Comparison of ENCODE assay signal across 26 cellular contexts in the genomic region with DNA sequence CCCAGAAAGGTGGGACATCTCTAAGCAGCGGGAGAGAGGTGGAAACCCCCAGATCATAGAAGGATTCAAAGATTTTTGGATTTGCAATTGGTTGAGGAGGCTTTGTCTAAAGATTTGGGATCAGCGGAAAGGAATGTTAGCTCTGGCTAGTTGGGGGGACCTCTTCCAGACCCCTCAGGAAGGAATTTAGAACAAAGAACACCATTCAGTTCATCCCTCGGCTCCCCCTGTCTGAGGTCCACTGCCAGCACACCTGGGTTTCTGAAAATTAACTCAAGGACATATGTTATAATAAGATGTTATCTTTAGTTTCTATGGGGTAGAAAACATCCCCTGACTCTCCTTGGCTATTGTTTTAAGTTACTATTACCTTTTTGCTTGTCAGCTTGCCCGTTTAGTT.
DNase-seq lines count a peak whose midpoint lies in the region; ATAC-seq, FAIRE-seq and TF ChIP-seq lines count a peak whose summit lies in the region.
"Had no signal": no experiment of that assay in that cellular context is flagged by ENCODE, and none has a peak within 500 bp of the region (broad histone marks: within the 10 kb centered on the region; RNA-seq: fewer than 3 reads in every experiment).

No MANE protein-coding gene starts in this region.

- TF ChIP-seq EP300 in H1 (IDR thresholded peaks at IDR 0.05; ENCODE audit: borderline replicate concordance in 1 of 2, low read depth in 2 of 2, low read length in 2 of 2) (no peak), upper lobe of left lung (IDR thresholded peaks at IDR 0.05) (no peak)

- H3K4me1 Mint-ChIP-seq in activated T-helper 1 cell treated with anti-CD3 and anti-CD28 coated beads, Interleukin-12 subunit alpha, Interleukin-12 subunit beta, Interleukin-2, Interleukin-4 antibody, amounts not matched to agents 30 ng/mL and 10 ng/mL and 1 ng/mL, durations not matched to agents 14 hours and 24 hours and 36 hours (ENCODE audit: low read depth), result peaks cover 4% of the 10 kb centered on the region
- H3K4me1 Mint-ChIP-seq in activated T-cell treated with anti-CD3 and anti-CD28 coated beads, Interleukin-2, amount 50 U/mL, for 4 hours (ENCODE audit: low read depth), result peaks cover 2% of the 10 kb centered on the region
- H3K4me1 Mint-ChIP-seq: central memory CD8-positive, alpha-beta T cell had no signal

- H3K79me1 ChIP-seq in H1 (ENCODE audit: low read depth, low read length) (no peaks in the 10 kb centered on the region; the same call in 1 of the 2 replicates), mesendoderm (ENCODE audit: low read length) (peaks cover 4% of the 10 kb centered on the region)

- H3F3A ChIP-seq in Loucy (ENCODE audit: low read depth), result no peaks in the 10 kb centered on the region

- H2AK5ac ChIP-seq in H1 (ENCODE audit: low read depth, low read length), result no peak overlapping the region
- H2AK5ac ChIP-seq in mesendoderm (ENCODE audit: low read length), result no peak overlapping the region

- 66% methylated on average over 4 of the region's 4 CpGs; no CpG with 5 or more reads in 1 of the 2 experiments for WGBS in H1 (ENCODE audit: extremely low coverage in 1 of 2, insufficient coverage in 1 of 2, insufficient read length in 1 of 2, insufficient replicate concordance in 2 of 2, low coverage in 1 of 2, low lambda C conversion rate in 2 of 2, missing lambda C conversion rate in 1 of 2), 2 experiments
- WGBS in mesendoderm (ENCODE audit: extremely low coverage, insufficient coverage, low lambda C conversion rate), result no CpG with 5 or more reads among the region's 4 CpGs
- WGBS in upper lobe of left lung, 2 donors, result 86 to 95% methylated on average over 4 of the region's 4 CpGs

- no peak overlapping the region for H3K14ac ChIP-seq in H1 (ENCODE audit: insufficient read length)

- no peak overlapping the region for H3K23ac ChIP-seq in H1 (ENCODE audit: insufficient read length)
- H3K23ac ChIP-seq in mesendoderm (ENCODE audit: low read length), result no peak overlapping the region

- H4K5ac ChIP-seq in H1 (ENCODE audit: insufficient read length, low read depth, low read length), result no peak overlapping the region
- H4K5ac ChIP-seq in mesendoderm (ENCODE audit: low read length), result no peak overlapping the region

- no peaks in the 10 kb centered on the region for H3K9me2 ChIP-seq in Loucy (replicated peaks; ENCODE audit: low read depth, low read length)

- H3K36me3 Mint-ChIP-seq in activated T-helper 1 cell treated with anti-CD3 and anti-CD28 coated beads, Interleukin-12 subunit alpha, Interleukin-12 subunit beta, Interleukin-2, Interleukin-4 antibody, amounts not matched to agents 30 ng/mL and 10 ng/mL and 1 ng/mL, durations not matched to agents 14 hours and 24 hours and 36 hours (ENCODE audit: low read depth), result no peaks in the 10 kb centered on the region
- no peaks in the 10 kb centered on the region for H3K36me3 Mint-ChIP-seq in activated T-cell treated with anti-CD3 and anti-CD28 coated beads, Interleukin-2, amount 50 U/mL, for 4 hours (ENCODE audit: insufficient read depth)
- H3K36me3 Mint-ChIP-seq: activated CD4-positive, alpha-beta memory T cell treated with anti-CD3 and anti-CD28 coated beads for 36 hours; memory B cell had no signal

- no peak overlapping the region for H3K56ac ChIP-seq in H1 (replicated peaks; ENCODE audit: insufficient read length, low read depth, low read length)
- H3K56ac ChIP-seq in mesendoderm (ENCODE audit: low read length), result no peak overlapping the region

- peaks cover 20% of the 10 kb centered on the region for H3K36me3 ChIP-seq in BLaER1
- no peaks in the 10 kb centered on the region for H3K36me3 ChIP-seq in Loucy (ENCODE audit: insufficient read depth, low read length)
- H3K36me3 ChIP-seq in H1 (ENCODE audit: control insufficient read depth in 2 of 4, insufficient read depth in 4 of 4, low read length in 3 of 4), result no peaks in the 10 kb centered on the region
- H3K36me3 ChIP-seq in mesendoderm (ENCODE audit: control insufficient read depth, insufficient read depth, low read length), result no peaks in the 10 kb centered on the region
- no peaks in the 10 kb centered on the region for H3K36me3 ChIP-seq in upper lobe of left lung
- H3K36me3 ChIP-seq: ovary, stomach, tibial nerve had no signal

- H2AFZ ChIP-seq in Loucy (ENCODE audit: low read length) (no peak overlapping the region), H1 (ENCODE audit: low read length) (no peak overlapping the region)

- H2BK12ac ChIP-seq in H1 (ENCODE audit: low read depth, low read length), result no peak overlapping the region

- H3K27ac ChIP-seq in BLaER1, result no peak overlapping the region
- H3K27ac ChIP-seq in H1 (ENCODE audit: low read depth, low read length), result peak overlapping the region; percentile 31; the same call in 1 of the 2 replicates
- H3K27ac ChIP-seq in mesendoderm (ENCODE audit: low read depth, low read length), result no peak overlapping the region
- H3K27ac ChIP-seq in upper lobe of left lung, result no peak overlapping the region
- H3K27ac ChIP-seq: ovary, RWPE1, stomach, tibial nerve had no signal

- no peak overlapping the region for H3K9ac ChIP-seq in BLaER1
- H3K9ac ChIP-seq in Loucy (ENCODE audit: low read depth, low read length, poor library complexity, severe bottlenecking), result no peak overlapping the region
- no peak overlapping the region for H3K9ac ChIP-seq in H1 (replicated peaks in 1 of 4; ENCODE audit: extremely low read depth in 1 of 4, low read depth in 3 of 4, low read length in 3 of 4)
- H3K9ac ChIP-seq in mesendoderm (ENCODE audit: low read length), result no peak overlapping the region

- no peak overlapping the region for H3K18ac ChIP-seq in H1 (ENCODE audit: extremely low read depth, low read length)
- H3K18ac ChIP-seq in mesendoderm (ENCODE audit: low read length), result no peak overlapping the region

- peaks cover 10% of the 10 kb centered on the region; the same call in 1 of the 2 replicates for H4K20me1 ChIP-seq in BLaER1
- H4K20me1 ChIP-seq in Loucy (ENCODE audit: insufficient read depth, low read length, poor library complexity, severe bottlenecking), result no peaks in the 10 kb centered on the region
- H4K20me1 ChIP-seq in H1 (replicated peaks in 1 of 2; ENCODE audit: control insufficient read depth in 1 of 2, insufficient read depth in 2 of 2, low read length in 2 of 2), result peaks cover 0 to 2% of the 10 kb centered on the region in 2 experiments

- no peak for ATAC-seq in upper lobe of left lung (ENCODE audit: low FRiP score in 2 of 2)
- ATAC-seq in activated T-cell treated with anti-CD3 and anti-CD28 coated beads, Interleukin-2, amount 50 U/mL, for 4 hours, result no peak
- ATAC-seq: right cardiac atrium had no signal

- H3K27me3 ChIP-seq in BLaER1, result no peaks in the 10 kb centered on the region
- H3K27me3 ChIP-seq in Loucy (ENCODE audit: insufficient read depth, low read length, poor library complexity, severe bottlenecking), result no peaks in the 10 kb centered on the region
- no peaks in the 10 kb centered on the region for H3K27me3 ChIP-seq in H1 (replicated peaks in 1 of 4; ENCODE audit: control insufficient read depth in 3 of 4, extremely low read depth in 1 of 4, insufficient read depth in 3 of 4, low read length in 3 of 4)
- H3K27me3 ChIP-seq in mesendoderm (ENCODE audit: insufficient read depth, low read length, poor library complexity), result no peaks in the 10 kb centered on the region
- H3K27me3 ChIP-seq in upper lobe of left lung, result no peaks in the 10 kb centered on the region
- H3K27me3 ChIP-seq: ovary, stomach, tibial nerve had no signal

- no peaks in the 10 kb centered on the region; the same call in 1 of the 2 replicates for H3K23me2 ChIP-seq in H1 (ENCODE audit: low read depth, low read length)

- intact Hi-C loops in activated T-helper 1 cell treated with anti-CD3 and anti-CD28 coated beads, Interleukin-12 subunit alpha, Interleukin-12 subunit beta, Interleukin-2, Interleukin-4 antibody, amounts not matched to agents 30 ng/mL and 10 ng/mL and 1 ng/mL, durations not matched to agents 14 hours and 24 hours and 36 hours (cut with micrococcal nuclease), result no loop called here

- CTCF ChIA-PET in H1 (lab: Charles Lee; ENCODE audit: partially characterized antibody), result interaction anchor here (0.6 to 3.7 kb wide), 21 partner anchors 10 to 298 kb away, joined by 3 to 9 read pairs (median 4); no protein-coding TSS in a partner anchor

- H3K9me3 Mint-ChIP-seq in activated T-helper 1 cell treated with anti-CD3 and anti-CD28 coated beads, Interleukin-12 subunit alpha, Interleukin-12 subunit beta, Interleukin-2, Interleukin-4 antibody, amounts not matched to agents 30 ng/mL and 10 ng/mL and 1 ng/mL, durations not matched to agents 14 hours and 24 hours and 36 hours, result no peaks in the 10 kb centered on the region
- no peaks in the 10 kb centered on the region for H3K9me3 Mint-ChIP-seq in activated T-cell treated with anti-CD3 and anti-CD28 coated beads, Interleukin-2, amount 50 U/mL, for 4 hours
- H3K9me3 Mint-ChIP-seq: activated B cell treated with CpG ODN at 0.5 μM for 24 hours; activated CD4-positive, alpha-beta memory T cell treated with anti-CD3 and anti-CD28 coated beads for 36 hours; central memory CD8-positive, alpha-beta T cell; memory B cell had no signal

- POLR2A ChIA-PET in H1 (lab: Charles Lee; ENCODE audit: partially characterized antibody), result interaction anchor here (0.7 kb wide), 1 partner anchor 23 kb away, joined by 3 read pairs; no protein-coding TSS in a partner anchor

- no peak overlapping the region for H4K91ac ChIP-seq in H1 (replicated peaks; ENCODE audit: insufficient read length, low read length)

- H3K9me3 ChIP-seq in BLaER1, result peaks cover 6% of the 10 kb centered on the region; the same call in 1 of the 2 replicates
- H3K9me3 ChIP-seq in Loucy (ENCODE audit: insufficient read depth, low read depth, low read length), result no peaks in the 10 kb centered on the region
- H3K9me3 ChIP-seq in H1 (ENCODE audit: insufficient read depth in 2 of 2, low read depth in 1 of 2, low read length in 1 of 2), result no peaks in the 10 kb centered on the region
- H3K9me3 ChIP-seq in upper lobe of left lung, result no peaks in the 10 kb centered on the region
- H3K9me3 ChIP-seq: ovary, stomach, tibial nerve had no signal

- no peak overlapping the region for H3K4me3 Mint-ChIP-seq in activated T-helper 1 cell treated with anti-CD3 and anti-CD28 coated beads, Interleukin-12 subunit alpha, Interleukin-12 subunit beta, Interleukin-2, Interleukin-4 antibody, amounts not matched to agents 30 ng/mL and 10 ng/mL and 1 ng/mL, durations not matched to agents 14 hours and 24 hours and 36 hours
- H3K4me3 Mint-ChIP-seq in activated T-cell treated with anti-CD3 and anti-CD28 coated beads, Interleukin-2, amount 50 U/mL, for 4 hours, result no peak overlapping the region
- H3K4me3 Mint-ChIP-seq: activated B cell treated with CpG ODN at 0.5 μM for 24 hours; activated CD4-positive, alpha-beta memory T cell treated with anti-CD3 and anti-CD28 coated beads for 36 hours; central memory CD8-positive, alpha-beta T cell; memory B cell had no signal

- peaks cover 46% of the 10 kb centered on the region for H3K4me1 ChIP-seq in BLaER1
- H3K4me1 ChIP-seq in Loucy (ENCODE audit: insufficient read depth, low read length, poor library complexity, severe bottlenecking), result no peaks in the 10 kb centered on the region
- peaks cover 0 to 7% (median 0%) of the 10 kb centered on the region in 4 experiments; a peak in 1 of 7 replicates for H3K4me1 ChIP-seq in H1 (replicated peaks in 1 of 4; ENCODE audit: control insufficient read depth in 3 of 4, insufficient read depth in 4 of 4, low read length in 3 of 4)
- peaks cover 2% of the 10 kb centered on the region for H3K4me1 ChIP-seq in mesendoderm (ENCODE audit: control insufficient read depth, low read depth, low read length)
- H3K4me1 ChIP-seq in upper lobe of left lung, result no peaks in the 10 kb centered on the region
- H3K4me1 ChIP-seq: stomach, tibial nerve had no signal

- H2BK120ac ChIP-seq in H1 (replicated peaks; ENCODE audit: low read depth, low read length), result no peak overlapping the region
- H2BK120ac ChIP-seq in mesendoderm (ENCODE audit: low read depth, low read length), result no peak overlapping the region

- H4K8ac ChIP-seq in H1 (ENCODE audit: extremely low read depth, insufficient read depth, low read length) (no peak overlapping the region), mesendoderm (ENCODE audit: low read depth, low read length) (no peak overlapping the region)

- peak; percentile 15 to 43; a peak in 2 of 4 replicates for TF ChIP-seq RAD21 in H1 (IDR thresholded peaks at IDR 0.05 in 1 of 2, conservative IDR thresholded peaks at IDR 0.05 in 1 of 2; ENCODE audit: low read depth in 2 of 2, low read length in 2 of 2)

- H3K4me3 ChIP-seq in BLaER1 (no peak overlapping the region), Loucy (ENCODE audit: low read length, poor library complexity, severe bottlenecking) (no peak overlapping the region), H1 (ENCODE audit: extremely low read depth in 1 of 4, insufficient read depth in 2 of 4, low read depth in 3 of 4, low read length in 4 of 4) (peak overlapping the region in 1 of 4 experiments; percentile 3; a peak in 1 of 8 replicates), mesendoderm (ENCODE audit: low read length) (no peak overlapping the region), upper lobe of left lung (no peak overlapping the region)
- H3K4me3 ChIP-seq: ovary, stomach, tibial nerve had no signal

- H3K27me3 Mint-ChIP-seq in activated T-helper 1 cell treated with anti-CD3 and anti-CD28 coated beads, Interleukin-12 subunit alpha, Interleukin-12 subunit beta, Interleukin-2, Interleukin-4 antibody, amounts not matched to agents 30 ng/mL and 10 ng/mL and 1 ng/mL, durations not matched to agents 14 hours and 24 hours and 36 hours (ENCODE audit: insufficient read depth), result no peaks in the 10 kb centered on the region
- no peaks in the 10 kb centered on the region for H3K27me3 Mint-ChIP-seq in activated T-cell treated with anti-CD3 and anti-CD28 coated beads, Interleukin-2, amount 50 U/mL, for 4 hours (ENCODE audit: low read depth)
- H3K27me3 Mint-ChIP-seq: activated B cell treated with CpG ODN at 0.5 μM for 24 hours, memory B cell had no signal

- no peak for DNase-seq in H1 (ENCODE audit: low read depth in 1 of 2, low spot score in 2 of 2)
- DNase-seq in mesendoderm, result peak; percentile 47
- no peak for DNase-seq in NCI-H146 treated with DMSO at 0.1 percent for 48 hours (lab: John Stamatoyannopoulos, UW; ENCODE audit: unreplicated experiment)
- DNase-seq in activated T-helper 1 cell treated with anti-CD3 and anti-CD28 coated beads, Interleukin-12 subunit alpha, Interleukin-12 subunit beta, Interleukin-2, Interleukin-4 antibody, amounts not matched to agents 30 ng/mL and 10 ng/mL and 1 ng/mL, durations not matched to agents 14 hours and 24 hours and 36 hours (ENCODE audit: low spot score), result no peak
- DNase-seq in upper lobe of left lung, result no peak
- no peak for DNase-seq in activated T-cell treated with anti-CD3 and anti-CD28 coated beads, Interleukin-2, amount 50 U/mL, for 4 hours
- DNase-seq: ACHN; activated B cell treated with CpG ODN at 0.5 μM for 24 hours; activated CD4-positive, alpha-beta memory T cell treated with anti-CD3 and anti-CD28 coated beads for 36 hours; activated T-cell treated with anti-CD3 and anti-CD28 coated beads for 4 hours; amniotic stem cell; C1 segment of cervical spinal cord; foreskin melanocyte; MM.1S; NCI-H1436 treated with DMSO at 0.1 percent for 48 hours; NCI-H526; ovary; right cardiac atrium; stomach had no signal

- FAIRE-seq in H1 (lab: Jason Lieb, UNC), result peak; percentile 82
- FAIRE-seq: GM18507 had no signal

- H2BK20ac ChIP-seq in H1 (ENCODE audit: low read length), result no peak overlapping the region

- H3K79me2 ChIP-seq in Loucy (ENCODE audit: insufficient read depth, low read length), result no peaks in the 10 kb centered on the region
- peaks cover 0 to 8% of the 10 kb centered on the region in 2 experiments; a peak in 2 of 4 replicates for H3K79me2 ChIP-seq in H1 (ENCODE audit: control insufficient read depth in 1 of 2, insufficient read depth in 2 of 2, low read length in 2 of 2)
- H3K79me2 ChIP-seq in mesendoderm (ENCODE audit: control insufficient read depth, insufficient read depth, low read length), result no peaks in the 10 kb centered on the region

- H2BK15ac ChIP-seq in H1 (ENCODE audit: low read length), result no peak overlapping the region
- H2BK15ac ChIP-seq in mesendoderm (replicated peaks; ENCODE audit: low read depth), result no peak overlapping the region

- no peak for TF ChIP-seq POLR2A in H1 (IDR thresholded peaks at IDR 0.05; ENCODE audit: control extremely low read depth in 1 of 2, low read depth in 2 of 2, low read length in 2 of 2)
- no peak for TF ChIP-seq POLR2A in upper lobe of left lung (IDR thresholded peaks at IDR 0.05)

- H3K4me2 ChIP-seq in BLaER1, result 0 out of 2 replicates have a peak overlapping the region, but pooled peaks have one; percentile 2
- H3K4me2 ChIP-seq in Loucy (ENCODE audit: low read depth, low read length, poor library complexity, severe bottlenecking), result no peak overlapping the region
- H3K4me2 ChIP-seq in H1 (ENCODE audit: insufficient read depth in 1 of 2, low read depth in 2 of 2, low read length in 2 of 2), result peak overlapping the region in 1 of 2 experiments; percentile 31; a peak in 1 of 4 replicates
- no peak overlapping the region for H3K4me2 ChIP-seq in mesendoderm (ENCODE audit: low read length)

- TF ChIP-seq CTCF in Loucy (conservative IDR thresholded peaks at IDR 0.05; ENCODE audit: low read length) (peak; percentile 40), H1 (IDR thresholded peaks at IDR 0.05; ENCODE audit: control extremely low read depth in 1 of 3, insufficient read depth in 1 of 3, low read depth in 1 of 3, low read length in 3 of 3) (peak; percentile 30 to 45 (median 31); a peak in 3 of 4 replicates), upper lobe of left lung (IDR thresholded peaks at IDR 0.05) (no peak)

- no peak overlapping the region for H3K27ac Mint-ChIP-seq in activated T-helper 1 cell treated with anti-CD3 and anti-CD28 coated beads, Interleukin-12 subunit alpha, Interleukin-12 subunit beta, Interleukin-2, Interleukin-4 antibody, amounts not matched to agents 30 ng/mL and 10 ng/mL and 1 ng/mL, durations not matched to agents 14 hours and 24 hours and 36 hours
- H3K27ac Mint-ChIP-seq: activated B cell treated with CpG ODN at 0.5 μM for 24 hours; activated CD4-positive, alpha-beta memory T cell treated with anti-CD3 and anti-CD28 coated beads for 36 hours; memory B cell had no signal

- H2BK5ac ChIP-seq in H1 (ENCODE audit: low read depth, low read length), result no peak overlapping the region
- H2BK5ac ChIP-seq in mesendoderm (ENCODE audit: low read length), result no peak overlapping the region

- no peak overlapping the region for H3K4ac ChIP-seq in H1 (replicated peaks; ENCODE audit: insufficient read length, low read depth, low read length)
- H3K4ac ChIP-seq in mesendoderm (ENCODE audit: low read depth, low read length), result no peak overlapping the region

Comparison
In these comparisons a context has a peak if more than half of its experiments do, and no peak if none do; other contexts are left out.
1. CTCF ChIP-seq: peak in Loucy (single experiment) and H1 (3 of 3); none in upper lobe of left lung (0 of 6).